Comparison of ENCODE assay signal across 25 cellular contexts in the genomic region with DNA sequence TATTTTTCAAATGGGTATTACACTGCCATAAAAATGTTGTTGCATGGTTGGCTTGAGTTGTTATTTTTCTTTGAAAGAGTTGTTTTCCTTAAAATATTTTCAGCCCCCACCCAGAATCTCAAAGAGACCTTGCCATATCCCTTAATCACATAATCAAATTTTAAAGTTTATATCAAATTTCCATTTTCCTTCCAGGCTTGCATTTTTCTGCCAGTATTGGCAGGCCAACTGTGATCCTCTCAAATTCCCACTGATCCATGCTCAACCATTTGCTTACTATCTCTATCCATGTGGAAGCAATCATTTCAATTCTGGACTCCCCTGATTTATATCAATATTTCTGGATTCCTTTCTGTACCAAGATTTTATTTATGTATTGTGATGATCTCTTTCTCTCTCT.
A peak's percentile ranks its signal among the peaks of the same experiment; 100 is the strongest.
DNase-seq lines count a peak whose midpoint lies in the region; ATAC-seq, FAIRE-seq and TF ChIP-seq lines count a peak whose summit lies in the region.
"Had no signal": no experiment of that assay in that cellular context is flagged by ENCODE, and none has a peak within 500 bp of the region (broad histone marks: within the 10 kb centered on the region; RNA-seq: fewer than 3 reads in every experiment).

No MANE protein-coding gene starts in this region.

- H3K36me3 Mint-ChIP-seq in activated CD4-positive, alpha-beta T cell treated with anti-CD3 and anti-CD28 coated beads for 36 hours (ENCODE audit: low read depth): no peaks in the 10 kb centered on the region
- H3K36me3 Mint-ChIP-seq in chondrocyte (ENCODE audit: low read depth): peaks cover 7% of the 10 kb centered on the region
- H3K36me3 Mint-ChIP-seq in glutamatergic neuron (ENCODE audit: unreplicated experiment): no peaks in the 10 kb centered on the region
- H3K36me3 Mint-ChIP-seq in activated CD4-positive, alpha-beta memory T cell treated with anti-CD3 and anti-CD28 coated beads for 36 hours: no peaks in the 10 kb centered on the region

- intact Hi-C loops in activated CD4-positive, alpha-beta T cell treated with anti-CD3 and anti-CD28 coated beads for 36 hours (cut with DNase I, micrococcal nuclease): no loop called here
- intact Hi-C loops in pancreas (cut with DNase I): no loop called here
- intact Hi-C loops in activated CD4-positive, alpha-beta memory T cell treated with anti-CD3 and anti-CD28 coated beads for 36 hours (cut with micrococcal nuclease): no loop called here

- no peaks in the 10 kb centered on the region for H3K4me1 Mint-ChIP-seq in activated CD4-positive, alpha-beta T cell treated with anti-CD3 and anti-CD28 coated beads for 36 hours
- H3K4me1 Mint-ChIP-seq in chondrocyte (ENCODE audit: low read depth) (peaks cover 57% of the 10 kb centered on the region), glutamatergic neuron (ENCODE audit: low read depth, unreplicated experiment) (peaks cover 51% of the 10 kb centered on the region)
- H3K4me1 Mint-ChIP-seq in activated CD4-positive, alpha-beta memory T cell treated with anti-CD3 and anti-CD28 coated beads for 36 hours (ENCODE audit: low read depth): no peaks in the 10 kb centered on the region
- H3K4me1 Mint-ChIP-seq: H9 had no signal

- TF ChIP-seq CTCF in chondrocyte (IDR thresholded peaks at IDR 0.05) (no peak), glutamatergic neuron (IDR thresholded peaks at IDR 0.05; ENCODE audit: partially characterized antibody, unreplicated experiment) (no peak), pancreas (IDR thresholded peaks at IDR 0.05) (no peak)

- H3K27me3 Mint-ChIP-seq in activated CD4-positive, alpha-beta T cell treated with anti-CD3 and anti-CD28 coated beads for 36 hours: no peaks in the 10 kb centered on the region
- H3K27me3 Mint-ChIP-seq in chondrocyte (ENCODE audit: low read depth) (no peaks in the 10 kb centered on the region), glutamatergic neuron (ENCODE audit: unreplicated experiment) (peaks cover 5% of the 10 kb centered on the region)
- H3K27me3 Mint-ChIP-seq in activated CD4-positive, alpha-beta memory T cell treated with anti-CD3 and anti-CD28 coated beads for 36 hours: peaks cover 5% of the 10 kb centered on the region
- H3K27me3 Mint-ChIP-seq: CD4-positive, alpha-beta T cell had no signal

- H3K4me1 ChIP-seq in pancreas: peaks cover 0 to 3% (median 0%) of the 10 kb centered on the region in 3 donors

- CTCF ChIA-PET in activated CD4-positive, alpha-beta T cell treated with anti-CD3 and anti-CD28 coated beads for 36 hours (lab: Charles Lee): no interaction called here
- CTCF ChIA-PET in activated CD4-positive, alpha-beta memory T cell treated with anti-CD3 and anti-CD28 coated beads for 36 hours (lab: Charles Lee): no interaction called here

- no peak for DNase-seq in activated CD4-positive, alpha-beta T cell treated with anti-CD3 and anti-CD28 coated beads for 36 hours
- no peak for DNase-seq in activated CD4-positive, alpha-beta T cell treated with anti-CD3 and anti-CD28 coated beads, Interleukin-2, amount 50 U/mL, for 48 hours
- no peak for DNase-seq in chondrocyte (ENCODE audit: low spot score)
- no peak for DNase-seq in glutamatergic neuron
- no peak for DNase-seq in pancreas
- DNase-seq in NCI-H345 (lab: John Stamatoyannopoulos, UW): no peak
- no peak for DNase-seq in activated CD4-positive, alpha-beta memory T cell treated with anti-CD3 and anti-CD28 coated beads for 36 hours
- DNase-seq: CD4-positive, alpha-beta T cell; COR-L47; DND-41; GM23248; H9; HFFc6; NCI-H1092; NCI-H1436; NCI-H187 treated with DMSO at 0.1 percent for 48 hours; NCI-H2107; NCI-H2227 treated with DMSO at 0.1 percent for 48 hours; NCI-H774; NK-92 treated with Interleukin-12 subunit alpha and Interleukin-12 subunit beta, amount 100 ng/mL, for 24 hours; SIG-M5 had no signal

- H3K9me3 ChIP-seq in pancreas: no peaks in the 10 kb centered on the region

- H3K36me3 ChIP-seq in pancreas: no peaks in the 10 kb centered on the region

- H3K4me3 ChIP-seq in pancreas: no peak overlapping the region
- H3K4me3 ChIP-seq: GM23248 had no signal

- no peak for ATAC-seq in activated CD4-positive, alpha-beta T cell treated with anti-CD3 and anti-CD28 coated beads for 36 hours
- ATAC-seq in pancreas: no peak
- no peak for ATAC-seq in GM18511 (IDR thresholded peaks at IDR 0.05; ENCODE audit: unreplicated experiment)
- ATAC-seq: Panc1 had no signal

- peak overlapping the region; percentile 9 for H3K27ac Mint-ChIP-seq in activated CD4-positive, alpha-beta T cell treated with anti-CD3 and anti-CD28 coated beads for 36 hours
- H3K27ac Mint-ChIP-seq in chondrocyte (ENCODE audit: unreplicated experiment): peak overlapping the region; percentile 25
- H3K27ac Mint-ChIP-seq in glutamatergic neuron (ENCODE audit: unreplicated experiment): peak overlapping the region; percentile 29
- no peak overlapping the region for H3K27ac Mint-ChIP-seq in activated CD4-positive, alpha-beta memory T cell treated with anti-CD3 and anti-CD28 coated beads for 36 hours
- H3K27ac Mint-ChIP-seq: CD4-positive, alpha-beta T cell; H9; HFFc6 had no signal

- no peak overlapping the region for H3K4me3 Mint-ChIP-seq in activated CD4-positive, alpha-beta T cell treated with anti-CD3 and anti-CD28 coated beads for 36 hours
- H3K4me3 Mint-ChIP-seq in chondrocyte (ENCODE audit: unreplicated experiment) (no peak overlapping the region), glutamatergic neuron (ENCODE audit: unreplicated experiment) (no peak overlapping the region)
- no peak overlapping the region for H3K4me3 Mint-ChIP-seq in activated CD4-positive, alpha-beta memory T cell treated with anti-CD3 and anti-CD28 coated beads for 36 hours
- H3K4me3 Mint-ChIP-seq: CD4-positive, alpha-beta T cell; H9; HFFc6 had no signal

- POLR2A ChIA-PET in activated CD4-positive, alpha-beta T cell treated with anti-CD3 and anti-CD28 coated beads for 36 hours (lab: Charles Lee): no interaction called here
- POLR2A ChIA-PET in activated CD4-positive, alpha-beta memory T cell treated with anti-CD3 and anti-CD28 coated beads for 36 hours (lab: Charles Lee): no interaction called here

- no peaks in the 10 kb centered on the region for H3K27me3 ChIP-seq in pancreas

- no peak for FAIRE-seq in pancreas (lab: Jason Lieb, UNC)
- FAIRE-seq: A204.1, GM12891 had no signal

- no peaks in the 10 kb centered on the region for H3K9me3 Mint-ChIP-seq in activated CD4-positive, alpha-beta T cell treated with anti-CD3 and anti-CD28 coated beads for 36 hours (ENCODE audit: low read depth)
- H3K9me3 Mint-ChIP-seq in chondrocyte (ENCODE audit: low read depth) (no peaks in the 10 kb centered on the region), glutamatergic neuron (ENCODE audit: unreplicated experiment) (peaks cover 3% of the 10 kb centered on the region)
- no peaks in the 10 kb centered on the region for H3K9me3 Mint-ChIP-seq in activated CD4-positive, alpha-beta memory T cell treated with anti-CD3 and anti-CD28 coated beads for 36 hours
- H3K9me3 Mint-ChIP-seq: CD4-positive, alpha-beta T cell; H9; HFFc6 had no signal

- H3K27ac ChIP-seq in pancreas: no peak overlapping the region
- H3K27ac ChIP-seq: GM23248 had no signal
